17 cellular contexts compared by ENCODE assay signal in genomic region chr13:94996445-94996844, GRCh38.
DNase-seq lines count a peak whose midpoint lies in the region; ATAC-seq and TF ChIP-seq lines count a peak whose summit lies in the region.
"Had no signal": no experiment of that assay in that cellular context is flagged by ENCODE, and none has a peak within 500 bp of the region (broad histone marks: within the 10 kb centered on the region; RNA-seq: fewer than 3 reads in every experiment).

No MANE protein-coding gene starts in this region.

- no peak overlapping the region for H2AFZ ChIP-seq in GM23338
- H2AFZ ChIP-seq in neural progenitor cell (replicated peaks): peak overlapping the region; percentile 50
- H2AFZ ChIP-seq: GM23248 had no signal

- H3K9ac ChIP-seq in HUES64 (ENCODE audit: low read depth, low read length) (no peak overlapping the region), endodermal cell (ENCODE audit: extremely low read depth, low read length, poor library complexity, severe bottlenecking) (no peak overlapping the region), neural progenitor cell (no peak overlapping the region)
- H3K9ac ChIP-seq: GM23248 had no signal

- H3K27ac Mint-ChIP-seq in GM23338: no peak overlapping the region
- H3K27ac Mint-ChIP-seq in endodermal cell: no peak overlapping the region
- H3K27ac Mint-ChIP-seq in neural progenitor cell: no peak overlapping the region
- no peak overlapping the region for H3K27ac Mint-ChIP-seq in T-cell
- H3K27ac Mint-ChIP-seq: CD4-positive, CD25-positive, alpha-beta regulatory T cell; CD8-positive, alpha-beta memory T cell had no signal

- no peaks in the 10 kb centered on the region for H3K27me3 ChIP-seq in GM23338 (ENCODE audit: insufficient read depth)
- no peaks in the 10 kb centered on the region for H3K27me3 ChIP-seq in HUES64 (ENCODE audit: insufficient read depth, low read length)
- H3K27me3 ChIP-seq in endodermal cell (ENCODE audit: control insufficient read depth, insufficient read depth, low read length, poor library complexity, severe bottlenecking): no peaks in the 10 kb centered on the region
- H3K27me3 ChIP-seq in neural progenitor cell: no peaks in the 10 kb centered on the region

- H3K27ac ChIP-seq in GM23338 (ENCODE audit: low read depth): no peak overlapping the region
- H3K27ac ChIP-seq in HUES64 (ENCODE audit: low read depth, low read length): peak overlapping the region; percentile 80; the same call in 1 of the 2 replicates
- H3K27ac ChIP-seq in endodermal cell (ENCODE audit: low read depth, low read length): no peak overlapping the region
- no peak overlapping the region for H3K27ac ChIP-seq in neural progenitor cell
- H3K27ac ChIP-seq: GM23248 had no signal

- DNase-seq in GM23338 (ENCODE audit: low spot score): no peak
- DNase-seq in endodermal cell: peak; percentile 82
- DNase-seq in neural progenitor cell (ENCODE audit: low spot score): no peak
- DNase-seq in RKO (ENCODE audit: low spot score): no peak
- DNase-seq in T-cell: no peak
- DNase-seq: BE2C; C1 segment of cervical spinal cord; CD4-positive, CD25-positive, alpha-beta regulatory T cell; CD8-positive, alpha-beta memory T cell; COR-L47; DMS 273 treated with DMSO at 0.1 percent for 48 hours; DND-41; EL; GM23248; H7 had no signal

- 55% methylated on average over 1 of the region's 1 CpG for WGBS in HUES64
- WGBS in endodermal cell (ENCODE audit: insufficient coverage in 1 of 2, insufficient read length in 1 of 2), 2 experiments: 50 to 56% methylated on average over 1 of the region's 1 CpG

- H3K4me2 ChIP-seq in GM23338 (no peak overlapping the region), neural progenitor cell (no peak overlapping the region)

- H3K9me3 Mint-ChIP-seq in GM23338: no peaks in the 10 kb centered on the region; the same call in 2 of the 3 replicates
- H3K9me3 Mint-ChIP-seq in endodermal cell: no peaks in the 10 kb centered on the region
- no peaks in the 10 kb centered on the region for H3K9me3 Mint-ChIP-seq in neural progenitor cell
- no peaks in the 10 kb centered on the region for H3K9me3 Mint-ChIP-seq in T-cell

- H3K9me3 ChIP-seq in HUES64 (ENCODE audit: insufficient read depth, low read depth, low read length): no peaks in the 10 kb centered on the region
- H3K9me3 ChIP-seq in endodermal cell (ENCODE audit: control insufficient read depth, low read length): no peaks in the 10 kb centered on the region
- H3K9me3 ChIP-seq in neural progenitor cell (ENCODE audit: low read depth): no peaks in the 10 kb centered on the region
- H3K9me3 ChIP-seq: BE2C had no signal

- H3K36me3 Mint-ChIP-seq in GM23338 (ENCODE audit: low read depth): peaks cover 3% of the 10 kb centered on the region; the same call in 1 of the 3 replicates
- H3K36me3 Mint-ChIP-seq in endodermal cell (ENCODE audit: low read depth): no peaks in the 10 kb centered on the region
- no peaks in the 10 kb centered on the region for H3K36me3 Mint-ChIP-seq in neural progenitor cell
- no peaks in the 10 kb centered on the region for H3K36me3 Mint-ChIP-seq in T-cell
- H3K36me3 Mint-ChIP-seq: CD4-positive, CD25-positive, alpha-beta regulatory T cell; CD8-positive, alpha-beta memory T cell had no signal

- H4K20me1 ChIP-seq in GM23338 (replicated peaks; ENCODE audit: insufficient read depth): no peaks in the 10 kb centered on the region
- H4K20me1 ChIP-seq in neural progenitor cell (ENCODE audit: low read depth): no peaks in the 10 kb centered on the region

- POLR2A ChIA-PET in T-cell (lab: Charles Lee): no interaction called here

- H3K79me2 ChIP-seq in GM23338 (replicated peaks; ENCODE audit: insufficient read depth): no peaks in the 10 kb centered on the region
- no peaks in the 10 kb centered on the region for H3K79me2 ChIP-seq in neural progenitor cell (ENCODE audit: low read depth)

- TF ChIP-seq CTCF in GM23338 (conservative IDR thresholded peaks at IDR 0.05; ENCODE audit: low read depth in 2 of 2) (no peak), endodermal cell (conservative IDR thresholded peaks at IDR 0.05) (no peak), neural progenitor cell (IDR thresholded peaks at IDR 0.05) (no peak)

- ATAC-seq in GM23338: peak; percentile 86
- ATAC-seq in esophagus mucosa: no peak
- no peak for ATAC-seq in T-cell (replicated peaks in 1 of 4)

- H3K4me1 ChIP-seq in GM23338 (ENCODE audit: insufficient read depth): peaks cover 43% of the 10 kb centered on the region
- peaks cover 15% of the 10 kb centered on the region; the same call in 1 of the 2 replicates for H3K4me1 ChIP-seq in HUES64 (ENCODE audit: insufficient read depth, low read length)
- no peaks in the 10 kb centered on the region for H3K4me1 ChIP-seq in endodermal cell (ENCODE audit: control insufficient read depth, insufficient read depth, low read length)
- H3K4me1 ChIP-seq in neural progenitor cell: peaks cover 10% of the 10 kb centered on the region
- H3K4me1 ChIP-seq: BE2C had no signal

- CTCF ChIA-PET in T-cell (lab: Charles Lee): no interaction called here

- no peak overlapping the region for H3K4me3 Mint-ChIP-seq in GM23338
- H3K4me3 Mint-ChIP-seq in endodermal cell: no peak overlapping the region
- H3K4me3 Mint-ChIP-seq in neural progenitor cell: no peak overlapping the region
- no peak overlapping the region for H3K4me3 Mint-ChIP-seq in T-cell
- H3K4me3 Mint-ChIP-seq: CD8-positive, alpha-beta memory T cell had no signal

- H3K36me3 ChIP-seq in GM23338 (ENCODE audit: insufficient read depth): no peaks in the 10 kb centered on the region
- no peaks in the 10 kb centered on the region for H3K36me3 ChIP-seq in HUES64 (ENCODE audit: insufficient read depth, low read length)
- H3K36me3 ChIP-seq in endodermal cell (ENCODE audit: control insufficient read depth, insufficient read depth, low read length): no peaks in the 10 kb centered on the region
- no peaks in the 10 kb centered on the region for H3K36me3 ChIP-seq in neural progenitor cell
- H3K36me3 ChIP-seq: BE2C had no signal

- H3K4me1 Mint-ChIP-seq in GM23338: peaks cover 32% of the 10 kb centered on the region
- H3K4me1 Mint-ChIP-seq in endodermal cell: peaks cover 19% of the 10 kb centered on the region
- H3K4me1 Mint-ChIP-seq in neural progenitor cell: peaks cover 26% of the 10 kb centered on the region
- no peaks in the 10 kb centered on the region for H3K4me1 Mint-ChIP-seq in T-cell
- H3K4me1 Mint-ChIP-seq: CD4-positive, CD25-positive, alpha-beta regulatory T cell; CD8-positive, alpha-beta memory T cell had no signal

- H3K27me3 Mint-ChIP-seq in GM23338 (ENCODE audit: insufficient read depth, low read depth, poor library complexity) (no peaks in the 10 kb centered on the region), endodermal cell (ENCODE audit: insufficient read depth) (peaks cover 10% of the 10 kb centered on the region), neural progenitor cell (ENCODE audit: insufficient read depth, low read depth) (no peaks in the 10 kb centered on the region), T-cell (peaks cover 30 to 33% of the 10 kb centered on the region in 2 donors)

- H3F3A ChIP-seq in GM23338 (replicated peaks; ENCODE audit: low read depth): no peaks in the 10 kb centered on the region
- H3F3A ChIP-seq in neural progenitor cell (ENCODE audit: low read depth): peaks cover 6% of the 10 kb centered on the region

- H3K4me3 ChIP-seq in GM23338 (no peak overlapping the region), HUES64 (ENCODE audit: low read length) (no peak overlapping the region), endodermal cell (ENCODE audit: low read length) (no peak overlapping the region), neural progenitor cell (no peak overlapping the region)
- H3K4me3 ChIP-seq: GM23248 had no signal

- H3K9me2 ChIP-seq in GM23338 (ENCODE audit: insufficient read depth): 0 out of 2 replicates have a peak, but pooled peaks cover 3% of the 10 kb centered on the region
